Comparison of ENCODE assay signal across 8 cellular contexts in genomic region chr4:69689530-69690111, GRCh38. TPM values are rescaled to one million over a fixed set of nuclear protein-coding genes. Genes with fewer than 3 reads are reported as not detected.
DNase-seq lines count a peak whose midpoint lies in the region; ATAC-seq and TF ChIP-seq lines count a peak whose summit lies in the region.

No MANE protein-coding gene starts in this region.

- ATAC-seq in GM19467 (IDR thresholded peaks at IDR 0.05; ENCODE audit: unreplicated experiment) (peak; percentile 63), HG03039 (IDR thresholded peaks at IDR 0.05; ENCODE audit: unreplicated experiment) (no peak)

- DNase-seq in CD1c-positive myeloid dendritic cell (ENCODE audit: extremely low spot score) (peak; percentile 77), NCI-H460 (ENCODE audit: extremely low read depth, low read depth) (peak; percentile 38), dedifferentiated amniotic fluid mesenchymal stem cell (ENCODE audit: extremely low spot score) (peak; percentile 41)
- DNase-seq in activated CD4-positive, alpha-beta T cell treated with anti-CD3 and anti-CD28 coated beads for 48 hours, result no peak
- DNase-seq in activated T-cell treated with anti-CD3 and anti-CD28 coated beads, Interleukin-2, amount 50 U/mL, for 1 hour, result no peak

- peaks cover 10% of the 10 kb centered on the region for H3K4me1 Mint-ChIP-seq in nephron

- H3K4me3 Mint-ChIP-seq in nephron, result no peak overlapping the region

- H3K27ac Mint-ChIP-seq in nephron, result peak overlapping the region; percentile 56 to 92 (median 86)

- H3K9me3 Mint-ChIP-seq in nephron, result peaks cover 7% of the 10 kb centered on the region

- no peaks in the 10 kb centered on the region for H3K36me3 Mint-ChIP-seq in nephron (ENCODE audit: low read depth)

- no peaks in the 10 kb centered on the region for H3K27me3 Mint-ChIP-seq in nephron (ENCODE audit: low read depth)

- peak; percentile 63 to 80 (median 64) for TF ChIP-seq CTCF in nephron (IDR thresholded peaks at IDR 0.05; ENCODE audit: unreplicated experiment in 3 of 3)

RNA-seq across cellular contexts. Expression of gene UGT2A1, which starts 36.6 kb away (rescaled TPM):
- total RNA-seq in NCI-H460 (2014; rRNA removed; shearing (Covaris generic)), result not detected in 2 replicates
- not detected in 2 replicates for polyA plus RNA-seq in NCI-H460 (2014; cell fraction: nucleus; rRNA removed)

RNA-seq across cellular contexts. Expression of gene UGT2A2, which starts 50.2 kb away (rescaled TPM):
- not detected in 2 replicates for total RNA-seq in NCI-H460 (2014; rRNA removed; shearing (Covaris generic))
- not detected in 2 replicates for polyA plus RNA-seq in NCI-H460 (2014; cell fraction: nucleus; rRNA removed)

Comparison
In these comparisons a context has a peak if more than half of its experiments do, and no peak if none do; other contexts are left out.
1. DNase-seq: peak in CD1c-positive myeloid dendritic cell (single experiment), NCI-H460 (single experiment) and dedifferentiated amniotic fluid mesenchymal stem cell (single experiment); none in activated CD4-positive, alpha-beta T cell treated with anti-CD3 and anti-CD28 coated beads for 48 hours (single experiment) and activated T-cell treated with anti-CD3 and anti-CD28 coated beads, Interleukin-2, amount 50 U/mL, for 1 hour (single experiment).